Comparison of ENCODE assay signal across 1 cellular context in the genomic region with DNA sequence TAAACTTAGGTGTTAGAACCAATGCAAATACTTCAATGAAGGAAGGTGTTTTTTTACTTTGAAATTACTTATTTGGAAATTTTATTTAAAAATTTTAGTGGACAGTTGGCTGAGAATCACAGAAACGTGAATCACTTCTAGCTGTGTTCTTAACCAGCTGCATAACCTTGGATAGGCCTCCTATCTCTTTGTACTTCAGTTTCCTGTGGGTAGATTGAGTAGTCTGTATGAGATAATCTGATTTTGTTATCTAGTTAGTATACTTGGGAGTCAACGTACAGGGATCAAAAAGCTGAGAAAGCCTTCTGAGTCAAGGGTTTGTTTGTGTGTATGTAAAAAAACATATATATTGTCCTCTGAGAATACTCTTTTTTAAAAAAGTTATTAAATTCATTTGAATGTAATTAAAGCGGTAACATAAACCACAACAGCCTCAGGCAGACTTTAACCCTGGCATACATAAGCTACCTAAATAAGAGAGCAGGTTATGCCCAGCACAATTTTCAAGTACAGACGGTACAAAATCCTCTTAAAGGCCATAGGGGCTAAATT.
TF ChIP-seq lines count a peak whose summit lies in the region.

No MANE protein-coding gene starts in this region.

TF ChIP-seq in K562, 482 proteins besides CTCF, POLR2A, EP300 and RAD21:
- TF ChIP-seq, protein P1, sequence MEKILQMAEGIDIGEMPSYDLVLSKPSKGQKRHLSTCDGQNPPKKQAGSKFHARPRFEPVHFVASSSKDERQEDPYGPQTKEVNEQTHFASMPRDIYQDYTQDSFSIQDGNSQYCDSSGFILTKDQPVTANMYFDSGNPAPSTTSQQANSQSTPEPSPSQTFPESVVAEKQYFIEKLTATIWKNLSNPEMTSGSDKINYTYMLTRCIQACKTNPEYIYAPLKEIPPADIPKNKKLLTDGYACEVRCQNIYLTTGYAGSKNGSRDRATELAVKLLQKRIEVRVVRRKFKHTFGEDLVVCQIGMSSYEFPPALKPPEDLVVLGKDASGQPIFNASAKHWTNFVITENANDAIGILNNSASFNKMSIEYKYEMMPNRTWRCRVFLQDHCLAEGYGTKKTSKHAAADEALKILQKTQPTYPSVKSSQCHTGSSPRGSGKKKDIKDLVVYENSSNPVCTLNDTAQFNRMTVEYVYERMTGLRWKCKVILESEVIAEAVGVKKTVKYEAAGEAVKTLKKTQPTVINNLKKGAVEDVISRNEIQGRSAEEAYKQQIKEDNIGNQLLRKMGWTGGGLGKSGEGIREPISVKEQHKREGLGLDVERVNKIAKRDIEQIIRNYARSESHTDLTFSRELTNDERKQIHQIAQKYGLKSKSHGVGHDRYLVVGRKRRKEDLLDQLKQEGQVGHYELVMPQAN (IDR thresholded peaks at IDR 0.05; ENCODE audit: borderline replicate concordance), result no peak
- TF ChIP-seq TAL1 (IDR thresholded peaks at IDR 0.05), result no peak
- TF ChIP-seq, protein P2, sequence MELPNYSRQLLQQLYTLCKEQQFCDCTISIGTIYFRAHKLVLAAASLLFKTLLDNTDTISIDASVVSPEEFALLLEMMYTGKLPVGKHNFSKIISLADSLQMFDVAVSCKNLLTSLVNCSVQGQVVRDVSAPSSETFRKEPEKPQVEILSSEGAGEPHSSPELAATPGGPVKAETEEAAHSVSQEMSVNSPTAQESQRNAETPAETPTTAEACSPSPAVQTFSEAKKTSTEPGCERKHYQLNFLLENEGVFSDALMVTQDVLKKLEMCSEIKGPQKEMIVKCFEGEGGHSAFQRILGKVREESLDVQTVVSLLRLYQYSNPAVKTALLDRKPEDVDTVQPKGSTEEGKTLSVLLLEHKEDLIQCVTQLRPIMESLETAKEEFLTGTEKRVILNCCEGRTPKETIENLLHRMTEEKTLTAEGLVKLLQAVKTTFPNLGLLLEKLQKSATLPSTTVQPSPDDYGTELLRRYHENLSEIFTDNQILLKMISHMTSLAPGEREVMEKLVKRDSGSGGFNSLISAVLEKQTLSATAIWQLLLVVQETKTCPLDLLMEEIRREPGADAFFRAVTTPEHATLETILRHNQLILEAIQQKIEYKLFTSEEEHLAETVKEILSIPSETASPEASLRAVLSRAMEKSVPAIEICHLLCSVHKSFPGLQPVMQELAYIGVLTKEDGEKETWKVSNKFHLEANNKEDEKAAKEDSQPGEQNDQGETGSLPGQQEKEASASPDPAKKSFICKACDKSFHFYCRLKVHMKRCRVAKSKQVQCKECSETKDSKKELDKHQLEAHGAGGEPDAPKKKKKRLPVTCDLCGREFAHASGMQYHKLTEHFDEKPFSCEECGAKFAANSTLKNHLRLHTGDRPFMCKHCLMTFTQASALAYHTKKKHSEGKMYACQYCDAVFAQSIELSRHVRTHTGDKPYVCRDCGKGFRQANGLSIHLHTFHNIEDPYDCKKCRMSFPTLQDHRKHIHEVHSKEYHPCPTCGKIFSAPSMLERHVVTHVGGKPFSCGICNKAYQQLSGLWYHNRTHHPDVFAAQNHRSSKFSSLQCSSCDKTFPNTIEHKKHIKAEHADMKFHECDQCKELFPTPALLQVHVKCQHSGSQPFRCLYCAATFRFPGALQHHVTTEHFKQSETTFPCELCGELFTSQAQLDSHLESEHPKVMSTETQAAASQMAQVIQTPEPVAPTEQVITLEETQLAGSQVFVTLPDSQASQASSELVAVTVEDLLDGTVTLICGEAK (IDR thresholded peaks at IDR 0.05), result no peak
- TF ChIP-seq, protein P2 (CRISPR knock-in tag; IDR thresholded peaks at IDR 0.05), result no peak
- TF ChIP-seq, protein P3, sequence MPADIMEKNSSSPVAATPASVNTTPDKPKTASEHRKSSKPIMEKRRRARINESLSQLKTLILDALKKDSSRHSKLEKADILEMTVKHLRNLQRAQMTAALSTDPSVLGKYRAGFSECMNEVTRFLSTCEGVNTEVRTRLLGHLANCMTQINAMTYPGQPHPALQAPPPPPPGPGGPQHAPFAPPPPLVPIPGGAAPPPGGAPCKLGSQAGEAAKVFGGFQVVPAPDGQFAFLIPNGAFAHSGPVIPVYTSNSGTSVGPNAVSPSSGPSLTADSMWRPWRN (IDR thresholded peaks at IDR 0.05; ENCODE audit: low read depth), result no peak
- TF ChIP-seq, protein P4, sequence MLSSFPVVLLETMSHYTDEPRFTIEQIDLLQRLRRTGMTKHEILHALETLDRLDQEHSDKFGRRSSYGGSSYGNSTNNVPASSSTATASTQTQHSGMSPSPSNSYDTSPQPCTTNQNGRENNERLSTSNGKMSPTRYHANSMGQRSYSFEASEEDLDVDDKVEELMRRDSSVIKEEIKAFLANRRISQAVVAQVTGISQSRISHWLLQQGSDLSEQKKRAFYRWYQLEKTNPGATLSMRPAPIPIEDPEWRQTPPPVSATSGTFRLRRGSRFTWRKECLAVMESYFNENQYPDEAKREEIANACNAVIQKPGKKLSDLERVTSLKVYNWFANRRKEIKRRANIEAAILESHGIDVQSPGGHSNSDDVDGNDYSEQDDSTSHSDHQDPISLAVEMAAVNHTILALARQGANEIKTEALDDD (IDR thresholded peaks at IDR 0.05), result peak; percentile 97
- TF ChIP-seq, protein P5, sequence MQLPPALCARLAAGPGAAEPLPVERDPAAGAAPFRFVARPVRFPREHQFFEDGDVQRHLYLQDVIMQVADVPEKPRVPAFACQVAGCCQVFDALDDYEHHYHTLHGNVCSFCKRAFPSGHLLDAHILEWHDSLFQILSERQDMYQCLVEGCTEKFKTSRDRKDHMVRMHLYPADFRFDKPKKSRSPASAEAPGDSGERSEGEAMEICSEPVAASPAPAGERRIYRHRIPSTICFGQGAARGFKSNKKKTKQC (CRISPR knock-in tag; IDR thresholded peaks at IDR 0.05), result no peak
- TF ChIP-seq, protein P6, sequence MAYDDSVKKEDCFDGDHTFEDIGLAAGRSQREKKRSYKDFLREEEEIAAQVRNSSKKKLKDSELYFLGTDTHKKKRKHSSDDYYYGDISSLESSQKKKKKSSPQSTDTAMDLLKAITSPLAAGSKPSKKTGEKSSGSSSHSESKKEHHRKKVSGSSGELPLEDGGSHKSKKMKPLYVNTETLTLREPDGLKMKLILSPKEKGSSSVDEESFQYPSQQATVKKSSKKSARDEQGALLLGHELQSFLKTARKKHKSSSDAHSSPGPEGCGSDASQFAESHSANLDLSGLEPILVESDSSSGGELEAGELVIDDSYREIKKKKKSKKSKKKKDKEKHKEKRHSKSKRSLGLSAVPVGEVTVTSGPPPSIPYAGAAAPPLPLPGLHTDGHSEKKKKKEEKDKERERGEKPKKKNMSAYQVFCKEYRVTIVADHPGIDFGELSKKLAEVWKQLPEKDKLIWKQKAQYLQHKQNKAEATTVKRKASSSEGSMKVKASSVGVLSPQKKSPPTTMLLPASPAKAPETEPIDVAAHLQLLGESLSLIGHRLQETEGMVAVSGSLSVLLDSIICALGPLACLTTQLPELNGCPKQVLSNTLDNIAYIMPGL (CRISPR knock-in tag; IDR thresholded peaks at IDR 0.05), result no peak
TF ChIP-seq in K562: peak in this region for 1.
